Comparison of ENCODE assay signal across 26 cellular contexts in genomic region chr10:70500339-70500738, GRCh38. TPM values are rescaled to one million over a fixed set of nuclear protein-coding genes. Genes with fewer than 3 reads are reported as not detected.
DNase-seq lines count a peak whose midpoint lies in the region; ATAC-seq and TF ChIP-seq lines count a peak whose summit lies in the region.
"Had no signal": no experiment of that assay in that cellular context is flagged by ENCODE, and none has a peak within 500 bp of the region (broad histone marks: within the 10 kb centered on the region; RNA-seq: fewer than 3 reads in every experiment).

No MANE protein-coding gene starts in this region.

- POLR2A ChIA-PET in Panc1 (lab: Charles Lee) (interaction anchor here (0.6 kb wide), 1 partner anchor 1177 kb away, joined by 6 read pairs; no protein-coding TSS in a partner anchor), PC-3 (lab: Charles Lee; ENCODE audit: unreplicated experiment) (interaction anchor here (0.7 kb wide), 1 partner anchor 60 kb away, joined by 3 read pairs; no protein-coding TSS in a partner anchor)

- peak; percentile 29; the same call in 1 of the 2 replicates for ATAC-seq in Panc1
- no peak for ATAC-seq in PC-3
- ATAC-seq: T-helper 17 cell had no signal

- CTCF ChIA-PET in Panc1 (lab: Charles Lee), result no interaction called here
- CTCF ChIA-PET in PC-3 (lab: Charles Lee), result no interaction called here

- H3K36me3 ChIP-seq in Panc1 (ENCODE audit: control insufficient read depth, insufficient read depth, low read length) (no peaks in the 10 kb centered on the region), muscle layer of duodenum (ENCODE audit: control insufficient read depth in 1 of 2, insufficient read depth in 2 of 2, low read length in 2 of 2) (no peaks in the 10 kb centered on the region), subcutaneous abdominal adipose tissue (ENCODE audit: control insufficient read depth in 5 of 5, insufficient read depth in 5 of 5, low read length in 5 of 5) (no peaks in the 10 kb centered on the region), PC-3 (ENCODE audit: low read depth, low read length) (no peaks in the 10 kb centered on the region)
- H3K36me3 ChIP-seq: neutrophil, WERI-Rb-1 had no signal

- H3K9ac ChIP-seq in subcutaneous abdominal adipose tissue (ENCODE audit: low read length in 5 of 5) (no peak overlapping the region), PC-3 (ENCODE audit: low read length) (no peak overlapping the region)

- peak overlapping the region; percentile 91 for H3K27ac Mint-ChIP-seq in endothelial cell (ENCODE audit: unreplicated experiment)
- H3K27ac Mint-ChIP-seq: activated CD4-positive, alpha-beta memory T cell treated with anti-CD3 and anti-CD28 coated beads for 36 hours; activated T-cell treated with anti-CD3 and anti-CD28 coated beads, Interleukin-2, amount 50 U/mL, for 24 hours; T-helper 17 cell had no signal

- no peaks in the 10 kb centered on the region for H3F3A ChIP-seq in PC-3 (ENCODE audit: low read length, unreplicated experiment)

- no peaks in the 10 kb centered on the region for H3K4me1 ChIP-seq in Panc1 (ENCODE audit: control insufficient read depth, insufficient read depth, low read length)
- H3K4me1 ChIP-seq in muscle layer of duodenum (ENCODE audit: control insufficient read depth in 1 of 2, insufficient read depth in 2 of 2, low read length in 2 of 2), result peaks cover 6 to 16% of the 10 kb centered on the region in 2 donors
- peaks cover 4 to 65% (median 29%) of the 10 kb centered on the region in 5 donors for H3K4me1 ChIP-seq in subcutaneous abdominal adipose tissue (ENCODE audit: control insufficient read depth in 5 of 5, insufficient read depth in 5 of 5, low read length in 5 of 5)
- H3K4me1 ChIP-seq in PC-3 (ENCODE audit: insufficient read depth, low read length), result no peaks in the 10 kb centered on the region

- H3K36me3 Mint-ChIP-seq in endothelial cell (ENCODE audit: low read depth, unreplicated experiment), result peaks cover 35% of the 10 kb centered on the region
- H3K36me3 Mint-ChIP-seq: activated CD4-positive, alpha-beta memory T cell treated with anti-CD3 and anti-CD28 coated beads for 36 hours had no signal

- intact Hi-C loops in Panc1 (cut with micrococcal nuclease; ENCODE audit: unreplicated experiment) (no loop called here), PC-3 (cut with micrococcal nuclease) (no loop called here)

- TF ChIP-seq CTCF in Panc1 (IDR thresholded peaks at IDR 0.05) (no peak), endothelial cell (IDR thresholded peaks at IDR 0.05; ENCODE audit: unreplicated experiment) (no peak), PC-3 (conservative IDR thresholded peaks at IDR 0.05; ENCODE audit: low read depth, low read length) (no peak)

- no peaks in the 10 kb centered on the region for H4K20me1 ChIP-seq in PC-3 (ENCODE audit: low read length)

- DNase-seq in Panc1 (ENCODE audit: low read depth, low spot score) (no peak), endothelial cell (ENCODE audit: low spot score) (no peak), NCI-H446 (lab: John Stamatoyannopoulos, UW) (no peak), HK-2 (ENCODE audit: unreplicated experiment) (no peak), PC-3 (no peak)
- no peak for DNase-seq in central memory CD4-positive, alpha-beta T cell
- DNase-seq: activated CD4-positive, alpha-beta memory T cell treated with anti-CD3 and anti-CD28 coated beads for 36 hours; activated naive CD4-positive, alpha-beta T cell treated with anti-CD3 and anti-CD28 coated beads, Interleukin-2, amount 50 U/mL, for 16 hours; activated T-cell treated with anti-CD3 and anti-CD28 coated beads, Interleukin-2, amount 50 U/mL, for 24 hours; AML-193; cortex of kidney; GF-D8; glutamatergic neuron; HCEC 1CT; KG1; NCI-H1092; NCI-H2029 treated with DMSO at 0.1 percent for 48 hours; retina; SHP77; T-helper 17 cell; WERI-Rb-1 had no signal

- no peak overlapping the region for H3K4me2 ChIP-seq in PC-3 (ENCODE audit: low read length)

- peaks cover 93% of the 10 kb centered on the region for H3K4me1 Mint-ChIP-seq in endothelial cell (ENCODE audit: unreplicated experiment)
- H3K4me1 Mint-ChIP-seq: T-helper 17 cell had no signal

- H3K27ac ChIP-seq in Panc1 (ENCODE audit: low read length), result no peak overlapping the region
- H3K27ac ChIP-seq in muscle layer of duodenum (ENCODE audit: low read length), result peak overlapping the region; percentile 7
- peak overlapping the region; percentile 37 for H3K27ac ChIP-seq in subcutaneous abdominal adipose tissue (ENCODE audit: low read depth, low read length)
- H3K27ac ChIP-seq in PC-3 (ENCODE audit: low read length), result no peak overlapping the region
- H3K27ac ChIP-seq: neutrophil, WERI-Rb-1 had no signal

- no peak overlapping the region for H2AFZ ChIP-seq in PC-3 (ENCODE audit: low read length)

- no peaks in the 10 kb centered on the region for H3K79me2 ChIP-seq in PC-3 (ENCODE audit: low read length)

- no peaks in the 10 kb centered on the region for H3K27me3 ChIP-seq in Panc1 (ENCODE audit: control insufficient read depth, insufficient read depth, low read length)
- no peaks in the 10 kb centered on the region for H3K27me3 ChIP-seq in muscle layer of duodenum (ENCODE audit: low read depth, low read length)
- peaks cover 0 to 1% (median 0%) of the 10 kb centered on the region in 5 donors for H3K27me3 ChIP-seq in subcutaneous abdominal adipose tissue (ENCODE audit: control insufficient read depth in 5 of 5, insufficient read depth in 4 of 5, low read length in 5 of 5)
- H3K27me3 ChIP-seq in PC-3 (ENCODE audit: low read length), result 0 out of 2 replicates have a peak, but pooled peaks cover 7% of the 10 kb centered on the region

- in situ Hi-C loops in Panc1 (cut with HindIII; ENCODE audit: low pct_unique_long_range_greater_than_20kb, low sequenced_read_pairs), result no loop called here

- H3K4me3 ChIP-seq in Panc1 (ENCODE audit: low read depth in 2 of 2, low read length in 2 of 2) (no peak overlapping the region), muscle layer of duodenum (ENCODE audit: low read depth in 1 of 2, low read length in 2 of 2) (no peak overlapping the region), subcutaneous abdominal adipose tissue (ENCODE audit: low read depth in 1 of 5, low read length in 5 of 5) (peak overlapping the region in 2 of 5 donors; percentile 28 to 36), PC-3 (ENCODE audit: low read length) (no peak overlapping the region)
- H3K4me3 ChIP-seq: GM12878 had no signal

- H3K9me3 ChIP-seq in Panc1 (ENCODE audit: control insufficient read depth, insufficient read depth, low read depth, low read length) (no peaks in the 10 kb centered on the region), muscle layer of duodenum (ENCODE audit: control insufficient read depth in 1 of 2, low read length in 2 of 2) (no peaks in the 10 kb centered on the region), subcutaneous abdominal adipose tissue (ENCODE audit: control insufficient read depth in 5 of 5, low read length in 5 of 5) (no peaks in the 10 kb centered on the region), PC-3 (ENCODE audit: low read length) (no peaks in the 10 kb centered on the region)
- H3K9me3 ChIP-seq: neutrophil had no signal

- H3K9me3 Mint-ChIP-seq in endothelial cell (ENCODE audit: unreplicated experiment), result no peaks in the 10 kb centered on the region
- H3K9me3 Mint-ChIP-seq: activated CD4-positive, alpha-beta memory T cell treated with anti-CD3 and anti-CD28 coated beads for 36 hours; activated T-cell treated with anti-CD3 and anti-CD28 coated beads, Interleukin-2, amount 50 U/mL, for 24 hours had no signal

- H3K27me3 Mint-ChIP-seq in endothelial cell (ENCODE audit: unreplicated experiment), result peaks cover 15% of the 10 kb centered on the region

- no peaks in the 10 kb centered on the region for H3K9me2 ChIP-seq in PC-3 (replicated peaks; ENCODE audit: low read length)

- peak overlapping the region; percentile 71 for H3K4me3 Mint-ChIP-seq in endothelial cell (ENCODE audit: unreplicated experiment)
- H3K4me3 Mint-ChIP-seq: activated CD4-positive, alpha-beta memory T cell treated with anti-CD3 and anti-CD28 coated beads for 36 hours; activated T-cell treated with anti-CD3 and anti-CD28 coated beads, Interleukin-2, amount 50 U/mL, for 24 hours; T-helper 17 cell had no signal

- BruUV-seq in Panc1 (replicated peaks; lab: Mats Ljungman, UMichigan), result no TSS peak
- no TSS peak for BruUV-seq in PC-3 (replicated peaks; lab: Mats Ljungman, UMichigan)

RNA-seq across cellular contexts. Expression of gene PALD1, which starts 21.8 kb away (rescaled TPM):
- 3.0 TPM for total RNA-seq in Panc1 (2021; ENCODE audit: unreplicated experiment)
- 4.8 TPM for polyA plus RNA-seq in Panc1 (2012; ENCODE audit: insufficient read length)
- total RNA-seq in endothelial cell (ENCODE audit: unreplicated experiment), result 166 TPM
- 0.46 and 0.80 TPM in 2 replicates for total RNA-seq in PC-3 (2014; rRNA removed)

RNA-seq across cellular contexts. Expression of gene NODAL, which starts 58.9 kb away (rescaled TPM):
- total RNA-seq in Panc1 (2021; ENCODE audit: unreplicated experiment), result not detected
- not detected for polyA plus RNA-seq in Panc1 (2012; ENCODE audit: insufficient read length)
- total RNA-seq in endothelial cell (ENCODE audit: unreplicated experiment), result 1.5 TPM
- total RNA-seq in PC-3 (2014; rRNA removed), result not detected in 2 replicates
- total RNA-seq: activated CD4-positive, alpha-beta memory T cell treated with anti-CD3 and anti-CD28 coated beads for 36 hours; GM12878; NCI-H460; T-helper 17 cell had no signal
- polyA plus RNA-seq: GM12878 had no signal

Comparison
In these comparisons a context has a peak if more than half of its experiments do, and no peak if none do; other contexts are left out.
1. H3K27ac ChIP-seq: peak in muscle layer of duodenum (single experiment) and subcutaneous abdominal adipose tissue (single experiment); none in Panc1 (single experiment) and PC-3 (single experiment).
2. RNA of gene PALD1, which starts 21.8 kb away (total RNA-seq): 166 TPM in endothelial cell (single experiment); 3.0 TPM in Panc1 (single experiment) and 0.46 to 0.80 TPM in PC-3; every median in the first group is over 10 times any median in the second.